ENCODE assay signal across 3 cellular contexts in the genomic region with DNA sequence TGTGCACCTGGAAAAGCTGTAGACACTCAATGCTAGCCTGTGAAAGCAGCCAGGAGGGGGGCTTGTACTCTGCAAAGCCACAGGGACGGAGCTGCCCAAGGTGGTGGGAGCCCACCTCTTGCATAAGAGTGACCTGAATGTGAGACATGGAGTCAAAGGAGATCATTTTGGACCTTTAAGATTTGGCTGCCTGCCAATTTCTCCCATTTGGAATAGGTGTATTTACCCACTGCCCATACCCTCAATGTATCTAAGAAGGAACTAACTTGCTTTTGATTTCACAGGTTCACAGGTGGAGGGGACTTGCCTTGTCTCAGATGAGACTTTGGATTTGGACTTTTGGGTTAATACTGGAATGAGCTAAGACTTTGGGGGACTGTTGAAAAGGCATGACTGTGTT.
A peak's percentile ranks its signal among the peaks of the same experiment; 100 is the strongest.
TF ChIP-seq lines count a peak whose summit lies in the region.
"Not testable (repeated sequence)": the region's sequence is repeated elsewhere in the genome, so short reads cannot be mapped to it uniquely, and the experiment has no call there.

No MANE protein-coding gene starts in this region.

TF ChIP-seq in Ishikawa, 13 proteins besides CTCF, POLR2A, EP300 and RAD21:
- TF ChIP-seq NFIC (IDR thresholded peaks at IDR 0.05), result peak; percentile 19; the same call in 1 of the 2 replicates

TF ChIP-seq in K562, 482 proteins besides CTCF, POLR2A, EP300 and RAD21:
- TF ChIP-seq NFIC (IDR thresholded peaks at IDR 0.05) (peak; percentile 97), NFIX (CRISPR knock-in tag; IDR thresholded peaks at IDR 0.05; ENCODE audit: low read depth) (peak; percentile 92), SMAD1 (IDR thresholded peaks at IDR 0.05; ENCODE audit: low read depth, low read length, partially characterized antibody) (peak; percentile 22)

TF ChIP-seq in HepG2, 621 proteins besides CTCF, POLR2A, EP300 and RAD21:
- peak; percentile 54; the same call in 1 of the 2 replicates for TF ChIP-seq LCORL (IDR thresholded peaks at IDR 0.05)
- TF ChIP-seq LCORL (CRISPR knock-in tag; IDR thresholded peaks at IDR 0.05), result not testable (repeated sequence)
